Comparison of ENCODE assay signal across 1 cellular context in genomic region chr9:133351908-133352634, GRCh38.
TF ChIP-seq lines count a peak whose summit lies in the region.

No MANE protein-coding gene starts in this region.

TF ChIP-seq in K562, 482 proteins besides CTCF, POLR2A, EP300 and RAD21 (continued from another document and continues in another):
- TF ChIP-seq GTF2A2 (tag; IDR thresholded peaks at IDR 0.05) (no peak), CREB5 (CRISPR knock-in tag; IDR thresholded peaks at IDR 0.05) (no peak), SP2 (IDR thresholded peaks at IDR 0.05; ENCODE audit: extremely low read depth, low read depth, low read length, poor library complexity, severe bottlenecking) (no peak), ARHGAP35 (IDR thresholded peaks at IDR 0.05; ENCODE audit: partially characterized antibody) (no peak), RBM22 (IDR thresholded peaks at IDR 0.05; ENCODE audit: low read depth, low read length, poor library complexity, severe bottlenecking) (no peak), GTF2B (IDR thresholded peaks at IDR 0.05; ENCODE audit: extremely low read depth, insufficient read length) (no peak), STAT5B (CRISPR knock-in tag; IDR thresholded peaks at IDR 0.05) (no peak), NR1H2 (CRISPR knock-in tag; IDR thresholded peaks at IDR 0.05) (no peak), ZNF445 (CRISPR knock-in tag; IDR thresholded peaks at IDR 0.05; ENCODE audit: low read depth) (peak; percentile 47; the same call in 1 of the 2 replicates), ESRRB (CRISPR knock-in tag; IDR thresholded peaks at IDR 0.05; ENCODE audit: borderline replicate concordance) (no peak), MBD1 (CRISPR knock-in tag; IDR thresholded peaks at IDR 0.05) (no peak), RBM14 (IDR thresholded peaks at IDR 0.05; ENCODE audit: borderline replicate concordance, insufficient read depth, low read depth, low read length) (no peak), ZZZ3 (IDR thresholded peaks at IDR 0.05) (no peak), ZNF77 (CRISPR knock-in tag; IDR thresholded peaks at IDR 0.05) (no peak), TBP (optimal IDR thresholded peaks at IDR 0.05; ENCODE audit: low read depth, low read length) (no peak), FIP1L1 (IDR thresholded peaks at IDR 0.05; ENCODE audit: low read depth, low read length, poor library complexity, severe bottlenecking) (no peak), ZNF280A (IDR thresholded peaks at IDR 0.05; ENCODE audit: low read depth, partially characterized antibody) (peak; percentile 36), U2AF1 (optimal IDR thresholded peaks at IDR 0.05; ENCODE audit: low read depth, low read length) (no peak), BCOR (IDR thresholded peaks at IDR 0.05) (no peak), MLX (CRISPR knock-in tag; conservative IDR thresholded peaks at IDR 0.05) (no peak), ZNF12 (CRISPR knock-in tag; IDR thresholded peaks at IDR 0.05) (no peak), NELFE (IDR thresholded peaks at IDR 0.05; ENCODE audit: insufficient read depth, insufficient read length) (no peak), ZNF518B (CRISPR knock-in tag; IDR thresholded peaks at IDR 0.05) (no peak), COPS2 (conservative IDR thresholded peaks at IDR 0.05) (no peak), SPI1 (IDR thresholded peaks at IDR 0.05; ENCODE audit: borderline replicate concordance, low read depth, low read length) (peak; percentile 16; the same call in 1 of the 2 replicates), FOXA1 (IDR thresholded peaks at IDR 0.05; ENCODE audit: borderline replicate concordance) (no peak), TRIM28 (IDR thresholded peaks at IDR 0.05) (peak; percentile 88), NFYB (IDR thresholded peaks at IDR 0.05; ENCODE audit: extremely low read depth, insufficient read length) (no peak), BRCA1 (IDR thresholded peaks at IDR 0.05) (no peak), BRCA1 (CRISPR knock-in tag; IDR thresholded peaks at IDR 0.05) (no peak), ZNF274 (IDR thresholded peaks at IDR 0.05; ENCODE audit: borderline replicate concordance, low read depth, low read length) (no peak), SAP30 (IDR thresholded peaks at IDR 0.05; ENCODE audit: borderline replicate concordance, insufficient read depth, low read depth, low read length, poor library complexity, severe bottlenecking) (no peak), SRF (CRISPR knock-in tag; IDR thresholded peaks at IDR 0.05) (no peak), ZNF384 (IDR thresholded peaks at IDR 0.05; ENCODE audit: low read depth, low read length) (no peak), ZFPM2 (CRISPR knock-in tag; IDR thresholded peaks at IDR 0.05) (no peak), NR0B1 (IDR thresholded peaks at IDR 0.05; ENCODE audit: partially characterized antibody) (no peak), TCF7L2 (IDR thresholded peaks at IDR 0.05; ENCODE audit: low read depth, low read length) (no peak), ELK3 (CRISPR knock-in tag; IDR thresholded peaks at IDR 0.05) (no peak), ZBTB9 (CRISPR knock-in tag; IDR thresholded peaks at IDR 0.05) (no peak), ZNF592 (IDR thresholded peaks at IDR 0.05) (0 out of 2 replicates have a peak, but pooled peaks have one; percentile 54), RBM17 (IDR thresholded peaks at IDR 0.05; ENCODE audit: borderline replicate concordance, low read depth, low read length) (no peak), HES1 (IDR thresholded peaks at IDR 0.05; ENCODE audit: low read depth) (no peak), SMARCB1 (IDR thresholded peaks at IDR 0.05; ENCODE audit: insufficient read length, low read depth) (no peak), GABPB1 (CRISPR knock-in tag; IDR thresholded peaks at IDR 0.05) (peak; percentile 68), CEBPB (tag; IDR thresholded peaks at IDR 0.05) (no peak), ZNF23 (CRISPR knock-in tag; IDR thresholded peaks at IDR 0.05) (no peak), TEAD2 (tag; IDR thresholded peaks at IDR 0.05) (no peak)
